Comparison of ENCODE assay signal across 14 cellular contexts in genomic region chr12:31006416-31007152, GRCh38.
A peak's percentile ranks its signal among the peaks of the same experiment; 100 is the strongest.
DNase-seq lines count a peak whose midpoint lies in the region; ATAC-seq, FAIRE-seq and TF ChIP-seq lines count a peak whose summit lies in the region.
"Had no signal": no experiment of that assay in that cellular context is flagged by ENCODE, and none has a peak within 500 bp of the region (broad histone marks: within the 10 kb centered on the region; RNA-seq: fewer than 3 reads in every experiment).

No MANE protein-coding gene starts in this region.

- no peaks in the 10 kb centered on the region for H3K9me2 ChIP-seq in Karpas-422 (replicated peaks; ENCODE audit: insufficient read depth, low read length)

- H3K79me2 ChIP-seq in astrocyte (ENCODE audit: insufficient read depth, low read length): no peaks in the 10 kb centered on the region
- no peaks in the 10 kb centered on the region for H3K79me2 ChIP-seq in osteoblast (ENCODE audit: insufficient read depth, low read length)
- no peaks in the 10 kb centered on the region for H3K79me2 ChIP-seq in Karpas-422 (ENCODE audit: low read length)

- peak overlapping the region; percentile 3 for H3K27ac Mint-ChIP-seq in astrocyte (ENCODE audit: unreplicated experiment)
- H3K27ac Mint-ChIP-seq: IgD-negative memory B cell had no signal

- H2AFZ ChIP-seq in astrocyte (ENCODE audit: low read depth, low read length) (no peak overlapping the region), osteoblast (ENCODE audit: low read length) (peak overlapping the region; percentile 85), Karpas-422 (ENCODE audit: low read length) (no peak overlapping the region)

- no peak overlapping the region for H3K4me3 ChIP-seq in astrocyte (ENCODE audit: insufficient read depth, low read depth, low read length)
- no peak overlapping the region for H3K4me3 ChIP-seq in osteoblast (ENCODE audit: insufficient read depth, low read length)
- H3K4me3 ChIP-seq in Karpas-422 (ENCODE audit: low read length): no peak overlapping the region

- H3K4me3 Mint-ChIP-seq in astrocyte (ENCODE audit: unreplicated experiment): no peak overlapping the region

- intact Hi-C loops in cardiac septum (cut with DNase I): no loop called here
- intact Hi-C loops in Right ventricle myocardium inferior (cut with DNase I): no loop called here

- H3K4me1 ChIP-seq in astrocyte (ENCODE audit: insufficient read depth, low read length) (no peaks in the 10 kb centered on the region), osteoblast (ENCODE audit: insufficient read depth, low read length) (peaks cover 8% of the 10 kb centered on the region), Karpas-422 (ENCODE audit: low read length) (no peaks in the 10 kb centered on the region)

- H3K27ac ChIP-seq in astrocyte (ENCODE audit: low read depth, low read length) (no peak overlapping the region), osteoblast (ENCODE audit: low read depth, low read length) (peak overlapping the region; percentile 41), Karpas-422 (ENCODE audit: low read length) (no peak overlapping the region)

- no peak for FAIRE-seq in astrocyte (lab: Jason Lieb, UNC)
- FAIRE-seq: GM19239 had no signal

- H3K9ac ChIP-seq in astrocyte (ENCODE audit: low read length) (no peak overlapping the region), Karpas-422 (ENCODE audit: low read length) (no peak overlapping the region)

- DNase-seq in cardiac septum (ENCODE audit: low spot score) (peak; percentile 70), Right ventricle myocardium inferior (ENCODE audit: missing footprints) (no peak), astrocyte (ENCODE audit: low read depth) (no peak), osteoblast (ENCODE audit: insufficient read length, low spot score, missing footprints) (peak; percentile 63), NCI-H345 treated with DMSO at 0.1 percent for 48 hours (lab: John Stamatoyannopoulos, UW; ENCODE audit: unreplicated experiment) (no peak), NK-92 (lab: John Stamatoyannopoulos, UW; ENCODE audit: unreplicated experiment) (no peak), Karpas-422 (no peak)
- no peak for DNase-seq in stimulated activated CD4-positive, alpha-beta T cell treated with anti-CD3 and anti-CD28 coated beads, Interleukin-4, amount 100 ng/mL, for 24 hours
- DNase-seq: NCI-H2029 treated with DMSO at 0.1 percent for 48 hours, NCI-H510A treated with DMSO at 0.1 percent for 48 hours, NCI-H82, SHP77 treated with DMSO at 0.1 percent for 48 hours had no signal

- H3K36me3 ChIP-seq in astrocyte (ENCODE audit: insufficient read depth, low read length) (no peaks in the 10 kb centered on the region), osteoblast (ENCODE audit: insufficient read depth, low read length) (no peaks in the 10 kb centered on the region), Karpas-422 (ENCODE audit: insufficient read depth, low read length) (no peaks in the 10 kb centered on the region)

- ATAC-seq in Right ventricle myocardium inferior: no peak

- H3K9me3 ChIP-seq in astrocyte (ENCODE audit: insufficient read depth, low read depth, low read length) (no peaks in the 10 kb centered on the region), osteoblast (ENCODE audit: low read depth, low read length) (no peaks in the 10 kb centered on the region), Karpas-422 (ENCODE audit: low read length) (no peaks in the 10 kb centered on the region)

- H3K4me2 ChIP-seq in astrocyte (ENCODE audit: low read length) (no peak overlapping the region), osteoblast (ENCODE audit: insufficient read depth, low read length) (no peak overlapping the region), Karpas-422 (ENCODE audit: low read depth, low read length, poor library complexity, severe bottlenecking) (no peak overlapping the region)

- TF ChIP-seq CTCF in astrocyte (IDR thresholded peaks at IDR 0.05; ENCODE audit: insufficient read depth, low read depth, low read length) (no peak), osteoblast (IDR thresholded peaks at IDR 0.05; ENCODE audit: extremely low read depth, low read depth, low read length) (no peak)

- H3K27me3 Mint-ChIP-seq in astrocyte (ENCODE audit: low read depth, unreplicated experiment): peaks cover 25% of the 10 kb centered on the region

- H3K4me1 Mint-ChIP-seq in astrocyte (ENCODE audit: low read depth, unreplicated experiment): peaks cover 15% of the 10 kb centered on the region
- H3K4me1 Mint-ChIP-seq: IgD-negative memory B cell had no signal

- no peaks in the 10 kb centered on the region for H4K20me1 ChIP-seq in astrocyte (ENCODE audit: insufficient read depth, low read length)
- no peaks in the 10 kb centered on the region for H4K20me1 ChIP-seq in osteoblast (ENCODE audit: insufficient read depth, low read length)
- no peaks in the 10 kb centered on the region for H4K20me1 ChIP-seq in Karpas-422 (ENCODE audit: insufficient read depth, low read depth, low read length)

- H3K36me3 Mint-ChIP-seq in astrocyte (ENCODE audit: low read depth, unreplicated experiment): no peaks in the 10 kb centered on the region
- H3K36me3 Mint-ChIP-seq: IgD-negative memory B cell had no signal

- no peaks in the 10 kb centered on the region for H3K9me3 Mint-ChIP-seq in astrocyte (ENCODE audit: unreplicated experiment)
- H3K9me3 Mint-ChIP-seq: IgD-negative memory B cell had no signal

- H3K27me3 ChIP-seq in astrocyte (ENCODE audit: insufficient read depth, low read length) (no peaks in the 10 kb centered on the region), osteoblast (ENCODE audit: insufficient read depth, low read length) (no peaks in the 10 kb centered on the region), Karpas-422 (ENCODE audit: low read length) (no peaks in the 10 kb centered on the region)

Comparison
In these comparisons a context has a peak if more than half of its experiments do, and no peak if none do; other contexts are left out.
1. DNase-seq: peak in cardiac septum (single experiment) and osteoblast (single experiment); none in Right ventricle myocardium inferior (single experiment), astrocyte (single experiment), NCI-H345 treated with DMSO at 0.1 percent for 48 hours (single experiment), stimulated activated CD4-positive, alpha-beta T cell treated with anti-CD3 and anti-CD28 coated beads, Interleukin-4, amount 100 ng/mL, for 24 hours (single experiment), NK-92 (single experiment) and Karpas-422 (single experiment).